In the genomic region with DNA sequence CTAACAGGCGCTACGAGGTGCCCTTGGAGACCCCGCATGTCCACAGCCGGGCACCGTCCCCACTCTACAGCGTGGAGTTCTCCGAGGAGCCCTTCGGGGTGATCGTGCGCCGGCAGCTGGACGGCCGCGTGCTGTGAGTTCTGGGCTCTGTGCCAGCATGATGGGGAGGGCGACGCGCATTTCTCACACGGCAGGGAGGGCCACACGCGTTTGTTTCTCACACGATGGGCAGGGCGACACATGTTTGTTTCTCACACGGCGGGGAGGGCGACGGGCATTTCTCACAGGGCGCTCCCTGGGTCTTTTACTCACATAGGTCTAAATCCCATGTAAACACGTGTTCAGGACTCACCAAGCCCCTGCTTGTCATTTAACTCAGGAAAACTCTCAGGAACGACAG, we compare ENCODE assay signal across 11 cellular contexts. TPM values are rescaled to one million over a fixed set of nuclear protein-coding genes. Genes with fewer than 3 reads are reported as not detected.
DNase-seq lines count a peak whose midpoint lies in the region; ATAC-seq and TF ChIP-seq lines count a peak whose summit lies in the region.
"Had no signal": no experiment of that assay in that cellular context is flagged by ENCODE, and none has a peak within 500 bp of the region (broad histone marks: within the 10 kb centered on the region; RNA-seq: fewer than 3 reads in every experiment).

No MANE protein-coding gene starts in this region.

- H3K4ac ChIP-seq in IMR-90 (ENCODE audit: low read depth, low read length) = no peak overlapping the region

- H4K8ac ChIP-seq in IMR-90 (ENCODE audit: low read depth in 2 of 2, low read length in 2 of 2) = no peak overlapping the region

- no TSS peak for BruUV-seq in IMR-90 (replicated peaks; lab: Mats Ljungman, UMichigan)

- peaks cover 3% of the 10 kb centered on the region; the same call in 1 of the 2 replicates for H3K36me3 ChIP-seq in IMR-90 (ENCODE audit: control insufficient read depth, insufficient read depth, low read length)
- no peaks in the 10 kb centered on the region for H3K36me3 ChIP-seq in brain microvascular endothelial cell (replicated peaks)
- no peaks in the 10 kb centered on the region for H3K36me3 ChIP-seq in GM23248 (ENCODE audit: low read depth)
- peaks cover 0 to 45% of the 10 kb centered on the region in 2 donors for H3K36me3 ChIP-seq in gastroesophageal sphincter

- CTCF ChIA-PET in IMR-90 (lab: Yijun Ruan, JAX) = no interaction called here

- H3K9ac ChIP-seq in IMR-90 (ENCODE audit: low read depth, low read length) = no peak overlapping the region
- H3K9ac ChIP-seq in GM23248 = no peak overlapping the region

- no peaks in the 10 kb centered on the region for H3F3A ChIP-seq in GM23248 (ENCODE audit: insufficient read depth)

- no peaks in the 10 kb centered on the region for H3K9me2 ChIP-seq in GM23248 (ENCODE audit: insufficient read depth)

- no peak overlapping the region for H2AK9ac ChIP-seq in IMR-90 (replicated peaks; ENCODE audit: low read depth, low read length, poor library complexity)

- WGBS in IMR-90 (ENCODE audit: extremely low coverage in 2 of 2, insufficient read length in 1 of 2), 2 experiments = 19% methylated on average over 21 of the region's 29 CpGs; no CpG with 5 or more reads in 1 of the 2 experiments
- WGBS in GM23248 (ENCODE audit: low coverage in 1 of 2, low lambda C conversion rate in 2 of 2, missing lambda C conversion rate in 2 of 2), 2 experiments = 66 to 69% methylated on average over 25 to 29 of the region's 29 CpGs
- WGBS in gastroesophageal sphincter (ENCODE audit: low coverage in 1 of 2), 2 donors = 22 to 30% methylated on average over 8 of the region's 29 CpGs

- no peak overlapping the region for H3K23ac ChIP-seq in IMR-90 (ENCODE audit: low read depth, low read length)

- POLR2A ChIA-PET in IMR-90 (lab: Charles Lee; ENCODE audit: unreplicated experiment) = no interaction called here

- H2BK120ac ChIP-seq in IMR-90 (ENCODE audit: low read depth, low read length) = no peak overlapping the region

- dilution Hi-C loops in IMR-90 (cut with HindIII; ENCODE audit: low sequenced_read_pairs, unreplicated experiment) = no loop called here

- DNase-seq in AG20443 (ENCODE audit: low spot score) (peak; percentile 74), IMR-90 (peak; percentile 21), brain microvascular endothelial cell (peak; percentile 24), medulla oblongata (ENCODE audit: extremely low spot score) (peak; percentile 9), GM23248 (no peak), AML-193 (lab: John Stamatoyannopoulos, UW) (no peak)
- DNase-seq in effector CD8-positive, alpha-beta T cell (lab: John Stamatoyannopoulos, UW) = no peak
- DNase-seq: activated CD8-positive, alpha-beta memory T cell treated with anti-CD3 and anti-CD28 coated beads, Interleukin-2, amount 10 ng/mL, durations not matched to agents 7 days and 5 days; activated naive CD8-positive, alpha-beta T cell treated with anti-CD3 and anti-CD28 coated beads, Interleukin-2, amount 50 U/mL, for 24 hours; T1000 had no signal

- peaks cover 0 to 14% of the 10 kb centered on the region in 2 experiments; a peak in 3 of 4 replicates for H3K79me1 ChIP-seq in IMR-90 (ENCODE audit: low read depth in 1 of 2, low read length in 2 of 2)

- peak overlapping the region; percentile 74 for H2AFZ ChIP-seq in IMR-90 (replicated peaks; ENCODE audit: low read length, poor library complexity)
- H2AFZ ChIP-seq in GM23248 = no peak overlapping the region

- no peak for TF ChIP-seq EP300 in gastroesophageal sphincter (IDR thresholded peaks at IDR 0.05)

- no peak overlapping the region for H2BK20ac ChIP-seq in IMR-90 (ENCODE audit: low read depth, low read length)

- no peaks in the 10 kb centered on the region for H3K27me3 ChIP-seq in IMR-90 (ENCODE audit: control insufficient read depth, insufficient read depth, low read length)
- no peaks in the 10 kb centered on the region for H3K27me3 ChIP-seq in brain microvascular endothelial cell (replicated peaks)
- no peaks in the 10 kb centered on the region for H3K27me3 ChIP-seq in GM23248 (replicated peaks; ENCODE audit: insufficient read depth)
- no peaks in the 10 kb centered on the region for H3K27me3 ChIP-seq in gastroesophageal sphincter

- TF ChIP-seq POLR2A in IMR-90 (IDR thresholded peaks at IDR 0.05; ENCODE audit: low read depth, low read length) (no peak), gastroesophageal sphincter (IDR thresholded peaks at IDR 0.05) (no peak)

- H3K27ac ChIP-seq in IMR-90 (ENCODE audit: insufficient read depth, low read length) = no peak overlapping the region
- H3K27ac ChIP-seq in brain microvascular endothelial cell = no peak overlapping the region
- H3K27ac ChIP-seq in GM23248 = no peak overlapping the region
- no peak overlapping the region for H3K27ac ChIP-seq in gastroesophageal sphincter

- no peak overlapping the region for H4K5ac ChIP-seq in IMR-90 (ENCODE audit: low read depth, low read length)

- ATAC-seq in IMR-90 (ENCODE audit: low read depth) = no peak
- no peak for ATAC-seq in gastroesophageal sphincter
- ATAC-seq: activated CD8-positive, alpha-beta memory T cell treated with anti-CD3 and anti-CD28 coated beads, Interleukin-2, amount 10 ng/mL, durations not matched to agents 7 days and 5 days; activated naive CD8-positive, alpha-beta T cell treated with anti-CD3 and anti-CD28 coated beads, Interleukin-2, amount 50 U/mL, for 24 hours had no signal

- no peak overlapping the region for H3K18ac ChIP-seq in IMR-90 (ENCODE audit: low read depth, low read length)

- H2BK15ac ChIP-seq in IMR-90 (ENCODE audit: low read depth, low read length) = no peak overlapping the region

- no peak overlapping the region for H2AK5ac ChIP-seq in IMR-90 (ENCODE audit: low read depth, low read length)

- intact Hi-C loops in IMR-90 (cut with micrococcal nuclease) = no loop called here

- H3K4me2 ChIP-seq in IMR-90 (ENCODE audit: low read depth, low read length) (no peak overlapping the region), GM23248 (ENCODE audit: unreplicated experiment) (no peak overlapping the region)

- H2BK5ac ChIP-seq in IMR-90 (ENCODE audit: low read depth, low read length, poor library complexity, severe bottlenecking) = no peak overlapping the region

- no peak for TF ChIP-seq RAD21 in IMR-90 (IDR thresholded peaks at IDR 0.05; ENCODE audit: low read length)

- H4K20me1 ChIP-seq in IMR-90 (ENCODE audit: insufficient read depth, low read length) (no peaks in the 10 kb centered on the region), GM23248 (ENCODE audit: insufficient read depth) (no peaks in the 10 kb centered on the region)

- H3K79me2 ChIP-seq in GM23248 (ENCODE audit: insufficient read depth) = no peaks in the 10 kb centered on the region

- no peak overlapping the region for H3K14ac ChIP-seq in IMR-90 (replicated peaks; ENCODE audit: low read depth, low read length)

- peaks cover 5% of the 10 kb centered on the region; the same call in 1 of the 2 replicates for H3K9me1 ChIP-seq in IMR-90 (ENCODE audit: insufficient read depth, low read length)

- H4K91ac ChIP-seq in IMR-90 (ENCODE audit: insufficient read depth, low read depth, low read length) = no peak overlapping the region

- peaks cover 6% of the 10 kb centered on the region for H3K4me1 ChIP-seq in IMR-90 (ENCODE audit: control insufficient read depth, insufficient read depth, low read length)
- peaks cover 2% of the 10 kb centered on the region for H3K4me1 ChIP-seq in GM23248 (ENCODE audit: insufficient read depth)
- peaks cover 0 to 27% (median 7%) of the 10 kb centered on the region in 3 donors for H3K4me1 ChIP-seq in gastroesophageal sphincter

- no peak overlapping the region for H3K56ac ChIP-seq in IMR-90 (ENCODE audit: extremely low read depth, insufficient read depth, low read length)

- TF ChIP-seq CTCF in IMR-90 (conservative IDR thresholded peaks at IDR 0.05; ENCODE audit: low read depth, low read length) = no peak
- no peak for TF ChIP-seq CTCF in brain microvascular endothelial cell (IDR thresholded peaks at IDR 0.05; ENCODE audit: low read depth, low read length, missing control alignments)
- no peak for TF ChIP-seq CTCF in gastroesophageal sphincter (IDR thresholded peaks at IDR 0.05)

- in situ Hi-C loops in IMR-90 (cut with MboI; ENCODE audit: low sequenced_read_pairs) = no loop called here
- in situ Hi-C loops in brain microvascular endothelial cell (cut with HindIII; ENCODE audit: low pct_ligation_motif_present, low sequenced_read_pairs) = no loop called here
- in situ Hi-C loops in GM23248 (cut with MboI) = no loop called here

- no peak overlapping the region for H3K4me3 ChIP-seq in IMR-90 (ENCODE audit: insufficient read depth, low read depth, low read length)
- H3K4me3 ChIP-seq in brain microvascular endothelial cell (ENCODE audit: low read depth, low read length) = no peak overlapping the region
- no peak overlapping the region for H3K4me3 ChIP-seq in GM23248
- H3K4me3 ChIP-seq in gastroesophageal sphincter = no peak overlapping the region

- H3K9me3 ChIP-seq in IMR-90 (ENCODE audit: control insufficient read depth, insufficient read depth, low read length) = no peaks in the 10 kb centered on the region
- no peaks in the 10 kb centered on the region for H3K9me3 ChIP-seq in GM23248 (ENCODE audit: low read depth)
- no peaks in the 10 kb centered on the region for H3K9me3 ChIP-seq in gastroesophageal sphincter

TF ChIP-seq in IMR-90, 13 proteins besides CTCF, POLR2A, EP300 and RAD21:
- TF ChIP-seq BHLHE40 (IDR thresholded peaks at IDR 0.05; ENCODE audit: low read depth, low read length) (no peak), CHD1 (IDR thresholded peaks at IDR 0.05; ENCODE audit: low read depth, low read length) (no peak), NFE2L2 (IDR thresholded peaks at IDR 0.05; ENCODE audit: low read depth, low read length) (no peak)

RNA-seq across cellular contexts. Expression of gene GAA, which starts 4.4 kb away (rescaled TPM):
- total RNA-seq in IMR-90 (2012; rRNA removed) (2.2 and 3.3 TPM in 2 replicates), gastroesophageal sphincter (10 to 100 TPM; 35.6 to 73.2 (median 47.4) TPM)
- polyA plus RNA-seq in IMR-90 (2012; rRNA removed) (14.0 and 14.8 TPM in 2 replicates), GM23248 (2016; fragmentation: Nextera tagmentation; extraction: Ambion mirVana) (74.8 and 80.2 TPM in 2 replicates)
- polyA plus RNA-seq in IMR-90 (2012; cell fraction: cytosol; rRNA removed) = 11.4 and 20.5 TPM in 2 replicates
- polyA plus RNA-seq in IMR-90 (2012; cell fraction: nucleus; rRNA removed; ENCODE audit: low replicate concordance) = 47.4 and 93.1 TPM in 2 replicates
- total RNA-seq in GM23248 (2014; rRNA removed; shearing (Covaris generic)) = 120 and 127 TPM in 2 replicates

RNA-seq across cellular contexts. Expression of gene EIF4A3, which starts 41.2 kb away (rescaled TPM):
- total RNA-seq in IMR-90 (2012; rRNA removed) = 97.1 and 110 TPM in 2 replicates
- polyA plus RNA-seq in IMR-90 (2012; rRNA removed) = 82.4 and 85.3 TPM in 2 replicates
- polyA plus RNA-seq in IMR-90 (2012; cell fraction: cytosol; rRNA removed) = 64.2 and 83.7 TPM in 2 replicates
- 46.8 and 170 TPM in 2 replicates for polyA plus RNA-seq in IMR-90 (2012; cell fraction: nucleus; rRNA removed; ENCODE audit: low replicate concordance)
- 75.1 and 84.5 TPM in 2 replicates for total RNA-seq in GM23248 (2014; rRNA removed; shearing (Covaris generic))
- polyA plus RNA-seq in GM23248 (2016; fragmentation: Nextera tagmentation; extraction: Ambion mirVana) = 129 and 131 TPM in 2 replicates
- total RNA-seq in gastroesophageal sphincter = 10 to 100 TPM; 37.9 to 61.6 (median 49.0) TPM

Comparison
In these comparisons a context has a peak if more than half of its experiments do, and no peak if none do; other contexts are left out.
1. DNase-seq: peak in AG20443 (single experiment), IMR-90 (single experiment), brain microvascular endothelial cell (single experiment) and medulla oblongata (single experiment); none in GM23248 (single experiment), effector CD8-positive, alpha-beta T cell (single experiment) and AML-193 (0 of 2).